ENCODE assay signal across 6 cellular contexts in genomic region chr15:30044826-30045225, GRCh38. TPM values are rescaled to one million over a fixed set of nuclear protein-coding genes. Genes with fewer than 3 reads are reported as not detected.
"Had no signal": no experiment of that assay in that cellular context is flagged by ENCODE, and none has a peak within 500 bp of the region (broad histone marks: within the 10 kb centered on the region; RNA-seq: fewer than 3 reads in every experiment).

No MANE protein-coding gene starts in this region.

RNA-seq across cellular contexts. Expression of gene GOLGA8J, which starts 37.9 kb away (rescaled TPM):
- total RNA-seq: M059J, PC-9, Right ventricle myocardium superior, RPMI7951, SJSA1 had no signal
- polyA plus RNA-seq: SK-N-SH had no signal
